In genomic region chr17:48026503-48027321, GRCh38 we compare ENCODE assay signal across 1 cellular context.
TF ChIP-seq lines count a peak whose summit lies in the region.

No MANE protein-coding gene starts in this region.

TF ChIP-seq in GM12878, 131 proteins besides CTCF, POLR2A, EP300 and RAD21 (continues in another document):
- TF ChIP-seq RCOR1 (conservative IDR thresholded peaks at IDR 0.05; ENCODE audit: low read depth, low read length) (no peak), KAT2A (conservative IDR thresholded peaks at IDR 0.05; ENCODE audit: control insufficient read depth, low read depth, low read length) (no peak), CREM (IDR thresholded peaks at IDR 0.05; ENCODE audit: low read depth) (no peak), MTA2 (IDR thresholded peaks at IDR 0.05; ENCODE audit: low read depth) (no peak), HDGF (IDR thresholded peaks at IDR 0.05) (peak; percentile 77; the same call in 1 of the 2 replicates), LARP7 (IDR thresholded peaks at IDR 0.05) (peak; percentile 70; the same call in 1 of the 2 replicates), TCF7 (IDR thresholded peaks at IDR 0.05; ENCODE audit: borderline replicate concordance) (no peak), ATF3 (IDR thresholded peaks at IDR 0.05; ENCODE audit: borderline replicate concordance, extremely low read depth, low read depth, low read length) (no peak), MAX (IDR thresholded peaks at IDR 0.05; ENCODE audit: low read depth, low read length) (no peak), RUNX3 (IDR thresholded peaks at IDR 0.05; ENCODE audit: low read length) (peak; percentile 49), PBX3 (IDR thresholded peaks at IDR 0.05; ENCODE audit: insufficient replicate concordance, low read depth, low read length) (no peak), CBX3 (IDR thresholded peaks at IDR 0.05; ENCODE audit: borderline replicate concordance, low read depth) (no peak), HSF1 (IDR thresholded peaks at IDR 0.05; ENCODE audit: low read depth, low read length) (no peak), MYB (IDR thresholded peaks at IDR 0.05; ENCODE audit: borderline replicate concordance, low read depth, low read length) (no peak), POU2F2 (IDR thresholded peaks at IDR 0.05; ENCODE audit: borderline replicate concordance, low read depth, low read length) (0 out of 3 replicates have a peak, but pooled peaks have one; percentile 31), CBFB (IDR thresholded peaks at IDR 0.05; ENCODE audit: low read depth) (no peak), NR2C1 (IDR thresholded peaks at IDR 0.05) (no peak), ZBED1 (IDR thresholded peaks at IDR 0.05; ENCODE audit: borderline replicate concordance) (no peak), BCL11A (IDR thresholded peaks at IDR 0.05; ENCODE audit: low read depth, low read length) (no peak), NR2C2 (IDR thresholded peaks at IDR 0.05; ENCODE audit: borderline replicate concordance, control insufficient read depth, insufficient read length, low read depth) (no peak), SREBF1 (IDR thresholded peaks at IDR 0.05; ENCODE audit: low read length) (no peak), MEF2B (IDR thresholded peaks at IDR 0.05; ENCODE audit: partially characterized antibody, poor library complexity, severe bottlenecking) (peak; percentile 23), ZNF207 (IDR thresholded peaks at IDR 0.05; ENCODE audit: borderline replicate concordance) (no peak), SKIL (IDR thresholded peaks at IDR 0.05; ENCODE audit: low read depth, poor library complexity, severe bottlenecking) (no peak), IKZF1 (conservative IDR thresholded peaks at IDR 0.05) (peak; percentile 43; the same call in 1 of the 2 replicates), PAX5 (IDR thresholded peaks at IDR 0.05; ENCODE audit: borderline replicate concordance, low read depth, low read length) (0 out of 2 replicates have a peak, but pooled peaks have one; percentile 24), BHLHE40 (IDR thresholded peaks at IDR 0.05; ENCODE audit: borderline replicate concordance in 1 of 2, low read depth in 2 of 2, low read length in 1 of 2) (peak; percentile 24 to 43; a peak in 2 of 4 replicates), SMC3 (IDR thresholded peaks at IDR 0.05; ENCODE audit: borderline replicate concordance, low read length) (peak; percentile 92), RB1 (IDR thresholded peaks at IDR 0.05; ENCODE audit: borderline replicate concordance) (0 out of 2 replicates have a peak, but pooled peaks have one; percentile 36), REST (IDR thresholded peaks at IDR 0.05; ENCODE audit: low read depth, low read length) (no peak), NFYA (IDR thresholded peaks at IDR 0.05; ENCODE audit: borderline replicate concordance, low read depth, low read length) (no peak), ZSCAN29 (IDR thresholded peaks at IDR 0.05) (no peak), JUND (IDR thresholded peaks at IDR 0.05; ENCODE audit: low read depth, low read length) (no peak), STAT1 (conservative IDR thresholded peaks at IDR 0.05) (no peak), SMARCA5 (IDR thresholded peaks at IDR 0.05) (0 out of 2 replicates have a peak, but pooled peaks have one; percentile 55), GATAD2B (conservative IDR thresholded peaks at IDR 0.05; ENCODE audit: low read depth) (0 out of 2 replicates have a peak, but pooled peaks have one; percentile 40), EGR1 (IDR thresholded peaks at IDR 0.05; ENCODE audit: borderline replicate concordance in 1 of 2, low read depth in 2 of 2, low read length in 2 of 2) (peak in 1 of 2 experiments; percentile 39; a peak in 1 of 3 replicates), YY1 (IDR thresholded peaks at IDR 0.05; ENCODE audit: low read depth, low read length) (peak; percentile 74), BACH1 (IDR thresholded peaks at IDR 0.05; ENCODE audit: borderline replicate concordance) (no peak), FOXK2 (IDR thresholded peaks at IDR 0.05) (no peak), DPF2 (IDR thresholded peaks at IDR 0.05) (peak; percentile 31; the same call in 1 of the 2 replicates), RFX5 (IDR thresholded peaks at IDR 0.05; ENCODE audit: low read depth, low read length) (no peak), IRF5 (IDR thresholded peaks at IDR 0.05; ENCODE audit: borderline replicate concordance) (no peak), IRF4 (IDR thresholded peaks at IDR 0.05; ENCODE audit: low read depth, low read length) (no peak), ZNF622 (IDR thresholded peaks at IDR 0.05) (no peak), CUX1 (IDR thresholded peaks at IDR 0.05; ENCODE audit: insufficient replicate concordance, low read depth, low read length) (no peak), TBL1XR1 (IDR thresholded peaks at IDR 0.05; ENCODE audit: low read depth, low read length) (no peak), BRCA1 (IDR thresholded peaks at IDR 0.05; ENCODE audit: low read depth, low read length) (no peak), EZH2 (IDR thresholded peaks at IDR 0.05; ENCODE audit: borderline replicate concordance, control insufficient read depth, low read depth, low read length) (no peak), IRF3 (IDR thresholded peaks at IDR 0.05) (0 out of 2 replicates have a peak, but pooled peaks have one; percentile 28), SIN3A (IDR thresholded peaks at IDR 0.05; ENCODE audit: low read depth, low read length) (no peak)
